ENCODE assay signal across 8 cellular contexts in genomic region chr14:52175982-52176502, GRCh38.
DNase-seq lines count a peak whose midpoint lies in the region; ATAC-seq and TF ChIP-seq lines count a peak whose summit lies in the region.

No MANE protein-coding gene starts in this region.

- peaks cover 2% of the 10 kb centered on the region for H3K4me1 Mint-ChIP-seq in mesothelial cell of epicardium

- no peaks in the 10 kb centered on the region for H3K79me2 ChIP-seq in SU-DHL-6 (ENCODE audit: insufficient read depth, low read length)

- H3K9me2 ChIP-seq in SU-DHL-6 (replicated peaks; ENCODE audit: insufficient read depth, low read length), result no peaks in the 10 kb centered on the region

- H3K36me3 ChIP-seq in SU-DHL-6 (ENCODE audit: low read length), result no peaks in the 10 kb centered on the region

- H3K9ac ChIP-seq in SU-DHL-6 (ENCODE audit: low read length), result peak overlapping the region; percentile 32

- H3K9me3 ChIP-seq in SU-DHL-6 (ENCODE audit: insufficient read depth, low read length), result peaks cover 18% of the 10 kb centered on the region; the same call in 1 of the 2 replicates

- no peaks in the 10 kb centered on the region for H4K20me1 ChIP-seq in SU-DHL-6 (ENCODE audit: low read depth, low read length)

- DNase-seq in stimulated activated CD8-positive, alpha-beta memory T cell treated with anti-CD3 and anti-CD28 coated beads, Interleukin-12 subunit alpha, Interleukin-12 subunit beta, amount 100 ng/mL, for 1 hour (ENCODE audit: low read depth), result peak; percentile 17
- DNase-seq in dedifferentiated amniotic fluid mesenchymal stem cell (ENCODE audit: extremely low spot score) (no peak), dermis blood vessel endothelial cell (no peak), mesothelial cell of epicardium (ENCODE audit: low spot score in 2 of 2, unreplicated experiment in 2 of 2) (no peak)

- H3F3A ChIP-seq in SU-DHL-6 (ENCODE audit: insufficient read depth), result peaks cover 21% of the 10 kb centered on the region

- H3K27me3 ChIP-seq in SU-DHL-6 (ENCODE audit: low read length), result no peaks in the 10 kb centered on the region

- TF ChIP-seq CTCF in SU-DHL-6 (IDR thresholded peaks at IDR 0.05; ENCODE audit: insufficient read depth, low read length, poor library complexity, severe bottlenecking) (no peak), mesothelial cell of epicardium (IDR thresholded peaks at IDR 0.05; ENCODE audit: unreplicated experiment) (no peak)

- ATAC-seq in GM18867 (IDR thresholded peaks at IDR 0.05; ENCODE audit: unreplicated experiment), result peak; percentile 94
- ATAC-seq in HG02610 (IDR thresholded peaks at IDR 0.05; ENCODE audit: unreplicated experiment), result peak; percentile 90
- ATAC-seq in GM21360 (IDR thresholded peaks at IDR 0.05; ENCODE audit: unreplicated experiment), result no peak

- H3K27me3 Mint-ChIP-seq in mesothelial cell of epicardium (ENCODE audit: low read depth), result no peaks in the 10 kb centered on the region

- no peak overlapping the region for H3K4me3 Mint-ChIP-seq in mesothelial cell of epicardium

- H3K9me3 Mint-ChIP-seq in mesothelial cell of epicardium, result peaks cover 49% of the 10 kb centered on the region

- H2AFZ ChIP-seq in SU-DHL-6 (ENCODE audit: low read depth, low read length, severe bottlenecking), result peak overlapping the region; percentile 29

- peak overlapping the region; percentile 96 for H3K27ac ChIP-seq in SU-DHL-6 (ENCODE audit: low read depth, low read length)

- peak overlapping the region; percentile 18 for H3K4me3 ChIP-seq in SU-DHL-6 (ENCODE audit: insufficient read depth, low read length, poor library complexity, severe bottlenecking)

- no peak overlapping the region for H3K27ac Mint-ChIP-seq in mesothelial cell of epicardium

- peak overlapping the region; percentile 70 for H3K4me2 ChIP-seq in SU-DHL-6 (ENCODE audit: low read depth, low read length, poor library complexity, severe bottlenecking)

- no peaks in the 10 kb centered on the region for H3K36me3 Mint-ChIP-seq in mesothelial cell of epicardium
